8 cellular contexts compared by ENCODE assay signal in the genomic region with DNA sequence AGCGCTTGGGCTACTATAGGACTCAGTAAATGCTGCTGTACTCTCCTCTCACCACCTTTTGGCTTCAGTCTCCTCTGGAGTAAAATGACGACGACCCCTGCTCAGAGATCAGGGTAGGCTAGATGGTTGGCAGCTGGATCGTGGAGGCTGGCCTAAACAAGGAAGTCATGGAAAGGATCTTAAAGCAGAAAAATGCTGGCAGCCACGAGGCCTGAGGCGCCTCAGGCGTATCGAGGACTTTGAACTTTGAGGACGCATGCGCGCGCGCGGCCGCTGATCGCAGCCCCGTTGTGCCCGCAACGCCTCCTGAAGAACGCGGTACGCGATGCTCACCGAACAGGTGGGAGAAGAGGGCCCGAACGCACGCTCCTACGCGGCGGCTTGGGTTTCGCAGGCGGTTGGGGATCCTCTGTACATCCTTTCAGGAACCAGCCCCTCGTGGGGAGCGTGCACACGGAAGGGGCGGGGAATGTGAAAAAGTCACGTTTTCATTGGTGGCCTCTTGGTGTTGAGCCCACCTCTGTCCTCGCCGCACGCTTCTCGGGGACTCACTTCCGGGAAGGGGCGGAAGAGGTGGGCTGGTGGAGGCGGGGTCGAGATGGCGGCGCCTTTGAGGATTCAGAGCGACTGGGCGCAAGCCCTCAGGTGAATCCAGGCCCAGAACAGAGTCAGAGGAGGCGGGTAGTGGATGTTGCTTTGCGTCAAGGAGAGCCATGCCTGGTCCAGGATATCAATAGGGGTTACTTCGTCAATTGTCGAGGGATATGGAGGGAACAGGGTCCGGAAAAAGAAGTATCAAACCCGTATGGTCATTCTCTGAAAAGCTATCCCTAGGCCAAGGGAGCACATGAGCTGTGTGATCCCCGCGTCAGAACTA. TPM values are rescaled to one million over a fixed set of nuclear protein-coding genes. Genes with fewer than 3 reads are reported as not detected.
DNase-seq lines count a peak whose midpoint lies in the region; ATAC-seq and TF ChIP-seq lines count a peak whose summit lies in the region.

A gene (minus strand): TSS at position 423 of the 877 bp plus-strand sequence. CDS start 3,468 bp downstream, outside the sequence.
A gene with protein sequence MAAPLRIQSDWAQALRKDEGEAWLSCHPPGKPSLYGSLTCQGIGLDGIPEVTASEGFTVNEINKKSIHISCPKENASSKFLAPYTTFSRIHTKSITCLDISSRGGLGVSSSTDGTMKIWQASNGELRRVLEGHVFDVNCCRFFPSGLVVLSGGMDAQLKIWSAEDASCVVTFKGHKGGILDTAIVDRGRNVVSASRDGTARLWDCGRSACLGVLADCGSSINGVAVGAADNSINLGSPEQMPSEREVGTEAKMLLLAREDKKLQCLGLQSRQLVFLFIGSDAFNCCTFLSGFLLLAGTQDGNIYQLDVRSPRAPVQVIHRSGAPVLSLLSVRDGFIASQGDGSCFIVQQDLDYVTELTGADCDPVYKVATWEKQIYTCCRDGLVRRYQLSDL (plus strand): TSS at position 576 of the 877 bp plus-strand sequence. CDS start 23 bp downstream, at position 599.

- ATAC-seq in HG02588 (IDR thresholded peaks at IDR 0.05; ENCODE audit: unreplicated experiment) (peak; percentile 95), SK-N-SH treated with all-trans-retinoic acid at 6 μM for 48 hours (peak; percentile 98)

- DNase-seq in GM06990 (ENCODE audit: extremely low read depth, insufficient read length) (peak; percentile 94), NCI-H1092 (lab: John Stamatoyannopoulos, UW) (peak; percentile 99), globus pallidus (ENCODE audit: low spot score) (peak; percentile 97), occipital lobe (lab: John Stamatoyannopoulos, UW) (peak; percentile 93)

- H3K27ac Mint-ChIP-seq in activated naive CD4-positive, alpha-beta T cell treated with anti-CD3 and anti-CD28 coated beads, Interleukin-2, amount 50 U/mL, for 24 hours = peak within 1 kb of the TSS; percentile 99

- peaks cover 38% of the 10 kb centered on the region for H3K4me1 Mint-ChIP-seq in activated naive CD4-positive, alpha-beta T cell treated with anti-CD3 and anti-CD28 coated beads, Interleukin-2, amount 50 U/mL, for 24 hours

- H3K36me3 ChIP-seq in GM06990 (ENCODE audit: control insufficient read depth, insufficient read depth, low read length) = peaks cover 2% of the 10 kb centered on the region

- peak within 1 kb of the TSS; percentile 99 for H3K4me3 Mint-ChIP-seq in activated naive CD4-positive, alpha-beta T cell treated with anti-CD3 and anti-CD28 coated beads, Interleukin-2, amount 50 U/mL, for 24 hours

- H3K27me3 Mint-ChIP-seq in activated naive CD4-positive, alpha-beta T cell treated with anti-CD3 and anti-CD28 coated beads, Interleukin-2, amount 50 U/mL, for 24 hours = no peaks in the 10 kb centered on the region

- TF ChIP-seq CTCF in GM06990 (IDR thresholded peaks at IDR 0.05; ENCODE audit: insufficient read depth, low read length, poor library complexity, severe bottlenecking) = no peak

- peak within 1 kb of the TSS; percentile 91 for H3K4me3 ChIP-seq in GM06990 (replicated peaks; ENCODE audit: low read depth, low read length)

- H3K27me3 ChIP-seq in GM06990 (replicated peaks; ENCODE audit: control insufficient read depth, insufficient read depth, low read length) = no peaks in the 10 kb centered on the region

- H3K9me3 Mint-ChIP-seq in activated naive CD4-positive, alpha-beta T cell treated with anti-CD3 and anti-CD28 coated beads, Interleukin-2, amount 50 U/mL, for 24 hours = no peaks in the 10 kb centered on the region

- H3K27ac ChIP-seq in temporal lobe (ENCODE audit: low read depth, low read length) = peak within 1 kb of the TSS; percentile 69

- H3K36me3 Mint-ChIP-seq in activated naive CD4-positive, alpha-beta T cell treated with anti-CD3 and anti-CD28 coated beads, Interleukin-2, amount 50 U/mL, for 24 hours = peaks cover 14% of the 10 kb centered on the region

TF ChIP-seq in SK-N-SH treated with all-trans-retinoic acid at 6 μM for 48 hours, 23 proteins besides CTCF, POLR2A, EP300 and RAD21:
- peak; percentile 60; the same call in 1 of the 2 replicates for TF ChIP-seq ZNF8 (CRISPR knock-in tag; IDR thresholded peaks at IDR 0.05)
- no peak for TF ChIP-seq CSDC2 (CRISPR knock-in tag; IDR thresholded peaks at IDR 0.05)
- no peak for TF ChIP-seq TOX (CRISPR knock-in tag; IDR thresholded peaks at IDR 0.05; ENCODE audit: borderline replicate concordance)
- peak; percentile 81; the same call in 1 of the 2 replicates for TF ChIP-seq ZFP3 (CRISPR knock-in tag; IDR thresholded peaks at IDR 0.05)
- TF ChIP-seq, protein P1, sequence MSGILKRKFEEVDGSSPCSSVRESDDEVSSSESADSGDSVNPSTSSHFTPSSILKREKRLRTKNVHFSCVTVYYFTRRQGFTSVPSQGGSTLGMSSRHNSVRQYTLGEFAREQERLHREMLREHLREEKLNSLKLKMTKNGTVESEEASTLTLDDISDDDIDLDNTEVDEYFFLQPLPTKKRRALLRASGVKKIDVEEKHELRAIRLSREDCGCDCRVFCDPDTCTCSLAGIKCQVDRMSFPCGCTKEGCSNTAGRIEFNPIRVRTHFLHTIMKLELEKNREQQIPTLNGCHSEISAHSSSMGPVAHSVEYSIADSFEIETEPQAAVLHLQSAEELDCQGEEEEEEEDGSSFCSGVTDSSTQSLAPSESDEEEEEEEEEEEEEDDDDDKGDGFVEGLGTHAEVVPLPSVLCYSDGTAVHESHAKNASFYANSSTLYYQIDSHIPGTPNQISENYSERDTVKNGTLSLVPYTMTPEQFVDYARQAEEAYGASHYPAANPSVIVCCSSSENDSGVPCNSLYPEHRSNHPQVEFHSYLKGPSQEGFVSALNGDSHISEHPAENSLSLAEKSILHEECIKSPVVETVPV (CRISPR knock-in tag; IDR thresholded peaks at IDR 0.05) = no peak
- TF ChIP-seq ARNTL (CRISPR knock-in tag; IDR thresholded peaks at IDR 0.05; ENCODE audit: borderline replicate concordance, low read depth) = no peak
- TF ChIP-seq, protein P2, sequence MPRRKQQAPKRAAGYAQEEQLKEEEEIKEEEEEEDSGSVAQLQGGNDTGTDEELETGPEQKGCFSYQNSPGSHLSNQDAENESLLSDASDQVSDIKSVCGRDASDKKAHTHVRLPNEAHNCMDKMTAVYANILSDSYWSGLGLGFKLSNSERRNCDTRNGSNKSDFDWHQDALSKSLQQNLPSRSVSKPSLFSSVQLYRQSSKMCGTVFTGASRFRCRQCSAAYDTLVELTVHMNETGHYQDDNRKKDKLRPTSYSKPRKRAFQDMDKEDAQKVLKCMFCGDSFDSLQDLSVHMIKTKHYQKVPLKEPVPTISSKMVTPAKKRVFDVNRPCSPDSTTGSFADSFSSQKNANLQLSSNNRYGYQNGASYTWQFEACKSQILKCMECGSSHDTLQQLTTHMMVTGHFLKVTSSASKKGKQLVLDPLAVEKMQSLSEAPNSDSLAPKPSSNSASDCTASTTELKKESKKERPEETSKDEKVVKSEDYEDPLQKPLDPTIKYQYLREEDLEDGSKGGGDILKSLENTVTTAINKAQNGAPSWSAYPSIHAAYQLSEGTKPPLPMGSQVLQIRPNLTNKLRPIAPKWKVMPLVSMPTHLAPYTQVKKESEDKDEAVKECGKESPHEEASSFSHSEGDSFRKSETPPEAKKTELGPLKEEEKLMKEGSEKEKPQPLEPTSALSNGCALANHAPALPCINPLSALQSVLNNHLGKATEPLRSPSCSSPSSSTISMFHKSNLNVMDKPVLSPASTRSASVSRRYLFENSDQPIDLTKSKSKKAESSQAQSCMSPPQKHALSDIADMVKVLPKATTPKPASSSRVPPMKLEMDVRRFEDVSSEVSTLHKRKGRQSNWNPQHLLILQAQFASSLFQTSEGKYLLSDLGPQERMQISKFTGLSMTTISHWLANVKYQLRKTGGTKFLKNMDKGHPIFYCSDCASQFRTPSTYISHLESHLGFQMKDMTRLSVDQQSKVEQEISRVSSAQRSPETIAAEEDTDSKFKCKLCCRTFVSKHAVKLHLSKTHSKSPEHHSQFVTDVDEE (CRISPR knock-in tag; IDR thresholded peaks at IDR 0.05) = 0 out of 2 replicates have a peak, but pooled peaks have one; percentile 32
- TF ChIP-seq ISL1 (CRISPR knock-in tag; IDR thresholded peaks at IDR 0.05) = no peak
- no peak for TF ChIP-seq ZC3H10 (CRISPR knock-in tag; IDR thresholded peaks at IDR 0.05)

RNA-seq across cellular contexts. Expression of the first gene that starts in this region (rescaled TPM):
- total RNA-seq in occipital lobe (38.2 TPM), temporal lobe (21.6 TPM)

RNA-seq across cellular contexts. Expression of the second gene that starts in this region (rescaled TPM):
- total RNA-seq in occipital lobe (12.6 TPM), temporal lobe (15.2 TPM)

Comparison
In these comparisons a context has a peak if more than half of its experiments do, and no peak if none do; other contexts are left out.
1. Peak in every context shown above with its lines: DNase-seq, ATAC-seq, H3K4me3 ChIP-seq and H3K27ac ChIP-seq.